ENCODE assay signal across 26 cellular contexts in genomic region chr2:170548304-170548703, GRCh38.
"Had no signal": no experiment of that assay in that cellular context is flagged by ENCODE, and none has a peak within 500 bp of the region (broad histone marks: within the 10 kb centered on the region; RNA-seq: fewer than 3 reads in every experiment).

No MANE protein-coding gene starts in this region.

- ATAC-seq: natural killer cell; right lobe of liver; stimulated activated naive B cell treated with anti-CD40 and anti-IgM and Interleukin-4, amounts not matched to agents 10 μg/mL and 1 μg/mL and 100 μg/mL, for 72 hours; stimulated activated naive CD8-positive, alpha-beta T cell treated with anti-CD3 and anti-CD28 coated beads, Interleukin-15, Interleukin-2, amounts not matched to agents 100 U/mL and 50 U/mL, for 24 hours; upper lobe of right lung had no signal

- H3K79me2 ChIP-seq: hepatocyte had no signal

- FAIRE-seq: urothelium cell line had no signal

- H3K4me1 ChIP-seq: left ventricle myocardium inferior, right atrium auricular region, right lobe of liver, stomach, testis, thyroid gland, transverse colon, upper lobe of right lung had no signal

- DNase-seq: islet precursor cell; left ventricle myocardium inferior; mesendoderm; naive B cell; natural killer cell; nephron progenitor cell; ovary; right lobe of liver; stimulated activated CD4-positive, alpha-beta T cell treated with anti-CD3 and anti-CD28 coated beads, Interleukin-1b, Interleukin-23, amount 100 ng/mL, for 48 hours; stimulated activated CD4-positive, alpha-beta T cell treated with anti-CD3 and anti-CD28 coated beads, Interleukin-2, amount 100 ng/mL, for 48 hours; stimulated activated CD4-positive, alpha-beta T cell treated with anti-CD3 and anti-CD28 coated beads, Interleukin-4, amount 100 ng/mL, for 4 hours; stimulated activated CD8-positive, alpha-beta memory T cell treated with anti-CD3 and anti-CD28 coated beads, Interleukin-4, amount 100 ng/mL, for 48 hours; stimulated activated naive B cell treated with anti-CD40 and anti-IgM and Interleukin-4, amounts not matched to agents 10 μg/mL and 1 μg/mL and 100 μg/mL, for 72 hours; stimulated activated naive CD8-positive, alpha-beta T cell treated with anti-CD3 and anti-CD28 coated beads, Interleukin-15, Interleukin-2, amounts not matched to agents 100 U/mL and 50 U/mL, for 24 hours; stomach; testis; thyroid gland; transverse colon; upper lobe of right lung had no signal

- H3K9me3 ChIP-seq: ovary, right lobe of liver, testis, thyroid gland had no signal

- H3K36me3 ChIP-seq: left ventricle myocardium inferior, ovary, right atrium auricular region, right lobe of liver, stomach, thyroid gland, transverse colon, upper lobe of right lung had no signal

- H3K27ac Mint-ChIP-seq: mesothelial cell of epicardium; natural killer cell; nephron progenitor cell; progenitor cell of endocrine pancreas; stimulated activated naive B cell treated with anti-CD40 and anti-IgM and Interleukin-4, amounts not matched to agents 10 μg/mL and 1 μg/mL and 100 μg/mL, for 72 hours had no signal

- H3K4me2 ChIP-seq: hepatocyte, smooth muscle cell had no signal

- H2AFZ ChIP-seq: hepatocyte had no signal

- H3K4me3 ChIP-seq: hepatocyte, left ventricle myocardium inferior, lung, ovary, right atrium auricular region, right lobe of liver, smooth muscle cell, stomach, testis, thyroid gland, transverse colon, upper lobe of right lung had no signal

- H3K27me3 ChIP-seq: hepatocyte, ovary, right atrium auricular region, right lobe of liver, stomach, testis, thyroid gland, transverse colon, upper lobe of right lung had no signal

- H3K27ac ChIP-seq: hepatocyte, left ventricle myocardium inferior, ovary, right atrium auricular region, right lobe of liver, stomach, testis, thyroid gland, transverse colon, upper lobe of right lung had no signal

- H3K4me1 Mint-ChIP-seq: mesothelial cell of epicardium; naive B cell; natural killer cell; stimulated activated naive B cell treated with anti-CD40 and anti-IgM and Interleukin-4, amounts not matched to agents 10 μg/mL and 1 μg/mL and 100 μg/mL, for 72 hours had no signal

- H3K27me3 Mint-ChIP-seq: progenitor cell of endocrine pancreas had no signal

- H3K4me3 Mint-ChIP-seq: mesothelial cell of epicardium; naive B cell; natural killer cell; nephron progenitor cell; stimulated activated naive B cell treated with anti-CD40 and anti-IgM and Interleukin-4, amounts not matched to agents 10 μg/mL and 1 μg/mL and 100 μg/mL, for 72 hours had no signal

- H3K36me3 Mint-ChIP-seq: stimulated activated naive B cell treated with anti-CD40 and anti-IgM and Interleukin-4, amounts not matched to agents 10 μg/mL and 1 μg/mL and 100 μg/mL, for 72 hours had no signal
